8 cellular contexts compared by ENCODE assay signal in the genomic region with DNA sequence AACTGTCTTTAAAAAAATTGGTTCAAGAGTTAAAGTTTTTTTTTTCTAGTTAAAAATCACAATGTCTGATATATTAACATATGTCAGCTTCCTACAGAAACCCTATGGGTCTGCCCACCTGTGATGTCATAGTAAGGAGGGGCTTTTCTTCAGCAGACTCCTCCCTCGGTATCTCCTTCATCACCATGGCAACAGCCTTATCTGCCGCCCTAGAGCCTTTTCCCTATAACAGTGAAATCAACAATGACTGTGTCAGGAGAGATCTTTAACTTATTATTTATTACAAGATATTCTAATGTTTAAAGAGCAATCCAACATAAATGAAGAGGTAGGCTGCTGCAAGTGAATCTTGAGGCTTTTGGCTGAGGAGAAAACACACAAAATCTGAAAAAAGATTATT.
DNase-seq lines count a peak whose midpoint lies in the region; ATAC-seq and TF ChIP-seq lines count a peak whose summit lies in the region.

No MANE protein-coding gene starts in this region.

- no peaks in the 10 kb centered on the region for H3K79me1 ChIP-seq in neuronal stem cell (ENCODE audit: low read depth, low read length)

- no peak overlapping the region for H3K9ac ChIP-seq in neuronal stem cell (ENCODE audit: low read depth, low read length, poor library complexity)

- peak; percentile 44 for DNase-seq in NCI-H2196 (lab: John Stamatoyannopoulos, UW; ENCODE audit: unreplicated experiment)
- no peak for DNase-seq in NCI-H2196 treated with DMSO at 0.1 percent for 48 hours (lab: John Stamatoyannopoulos, UW; ENCODE audit: unreplicated experiment)
- DNase-seq in MV-4-11 (lab: John Stamatoyannopoulos, UW): peak; percentile 69
- peak; percentile 30 for DNase-seq in activated CD8-positive, alpha-beta T cell treated with anti-CD3 and anti-CD28 coated beads, Interleukin-2, amount 10 ng/mL, durations not matched to agents 7 days and 5 days
- DNase-seq in neuronal stem cell (ENCODE audit: low spot score): peak; percentile 54
- DNase-seq in natural killer cell treated with Interleukin-12 subunit alpha and Interleukin-12 subunit beta and Interleukin-15 and Interleukin-18, amount 100 ng/mL, for 72 hours (ENCODE audit: low spot score): no peak
- DNase-seq in T1000 (lab: John Stamatoyannopoulos, UW): no peak

- H3K18ac ChIP-seq in neuronal stem cell (ENCODE audit: low read length): no peak overlapping the region

- no peaks in the 10 kb centered on the region for H3K4me1 ChIP-seq in HEK293 (ENCODE audit: control insufficient read depth, insufficient read depth, low read length)
- H3K4me1 ChIP-seq in neuronal stem cell (ENCODE audit: control insufficient read depth in 2 of 2, insufficient read depth in 1 of 2, low read depth in 1 of 2, low read length in 2 of 2): no peaks in the 10 kb centered on the region

- no peaks in the 10 kb centered on the region for H3K36me3 ChIP-seq in HEK293 (ENCODE audit: control insufficient read depth in 2 of 2, insufficient read depth in 1 of 2, low read length in 2 of 2)
- H3K36me3 ChIP-seq in neuronal stem cell (replicated peaks in 1 of 2; ENCODE audit: control insufficient read depth in 2 of 2, insufficient read depth in 2 of 2, low read length in 2 of 2): no peaks in the 10 kb centered on the region

- no peak overlapping the region for H3K27ac ChIP-seq in HEK293 (ENCODE audit: extremely low read depth, low read depth, low read length)
- no peak overlapping the region for H3K27ac ChIP-seq in neuronal stem cell (replicated peaks; ENCODE audit: low read length)

- no peak overlapping the region for H4K91ac ChIP-seq in neuronal stem cell (ENCODE audit: low read depth, low read length, poor library complexity)

- H4K8ac ChIP-seq in neuronal stem cell (ENCODE audit: low read depth, low read length): no peak overlapping the region

- ATAC-seq in activated CD8-positive, alpha-beta T cell treated with anti-CD3 and anti-CD28 coated beads, Interleukin-2, amount 10 ng/mL, durations not matched to agents 7 days and 5 days: peak; percentile 53
- no peak for ATAC-seq in natural killer cell treated with Interleukin-12 subunit alpha and Interleukin-12 subunit beta and Interleukin-15 and Interleukin-18, amount 100 ng/mL, for 72 hours

- H2BK120ac ChIP-seq in neuronal stem cell (ENCODE audit: low read depth, low read length): no peak overlapping the region

- H3K27me3 ChIP-seq in neuronal stem cell (ENCODE audit: control insufficient read depth in 3 of 3, insufficient read depth in 3 of 3, low read depth in 1 of 3, low read length in 3 of 3): no peaks in the 10 kb centered on the region

- H3K14ac ChIP-seq in neuronal stem cell (ENCODE audit: low read length): no peak overlapping the region

- no peak overlapping the region for H2AK5ac ChIP-seq in neuronal stem cell (ENCODE audit: low read depth, low read length)

- H3K36me3 Mint-ChIP-seq in activated CD8-positive, alpha-beta T cell treated with anti-CD3 and anti-CD28 coated beads, Interleukin-2, amount 10 ng/mL, durations not matched to agents 7 days and 5 days (ENCODE audit: low read depth): no peaks in the 10 kb centered on the region
- H3K36me3 Mint-ChIP-seq in natural killer cell treated with Interleukin-12 subunit alpha and Interleukin-12 subunit beta and Interleukin-15 and Interleukin-18, amount 100 ng/mL, for 72 hours: no peaks in the 10 kb centered on the region

- H3K27me3 Mint-ChIP-seq in activated CD8-positive, alpha-beta T cell treated with anti-CD3 and anti-CD28 coated beads, Interleukin-2, amount 10 ng/mL, durations not matched to agents 7 days and 5 days (ENCODE audit: low read depth): no peaks in the 10 kb centered on the region
- H3K27me3 Mint-ChIP-seq in natural killer cell treated with Interleukin-12 subunit alpha and Interleukin-12 subunit beta and Interleukin-15 and Interleukin-18, amount 100 ng/mL, for 72 hours: peaks cover 0 to 2% of the 10 kb centered on the region in 2 donors

- H3K4me1 Mint-ChIP-seq in activated CD8-positive, alpha-beta T cell treated with anti-CD3 and anti-CD28 coated beads, Interleukin-2, amount 10 ng/mL, durations not matched to agents 7 days and 5 days (ENCODE audit: low read depth): no peaks in the 10 kb centered on the region
- no peaks in the 10 kb centered on the region for H3K4me1 Mint-ChIP-seq in natural killer cell treated with Interleukin-12 subunit alpha and Interleukin-12 subunit beta and Interleukin-15 and Interleukin-18, amount 100 ng/mL, for 72 hours (ENCODE audit: low read depth in 2 of 2)

- no peak overlapping the region for H2BK15ac ChIP-seq in neuronal stem cell (ENCODE audit: low read length)

- no peak overlapping the region for H2BK5ac ChIP-seq in neuronal stem cell (ENCODE audit: low read length)

- H3K4me2 ChIP-seq in neuronal stem cell (ENCODE audit: insufficient read depth, low read length, poor library complexity, severe bottlenecking): no peak overlapping the region

- no peak overlapping the region for H2BK12ac ChIP-seq in neuronal stem cell (ENCODE audit: low read length)

- no peak overlapping the region for H3K4ac ChIP-seq in neuronal stem cell (ENCODE audit: low read length)

- H3K9me3 Mint-ChIP-seq in activated CD8-positive, alpha-beta T cell treated with anti-CD3 and anti-CD28 coated beads, Interleukin-2, amount 10 ng/mL, durations not matched to agents 7 days and 5 days (ENCODE audit: insufficient read depth): no peaks in the 10 kb centered on the region
- no peaks in the 10 kb centered on the region for H3K9me3 Mint-ChIP-seq in natural killer cell treated with Interleukin-12 subunit alpha and Interleukin-12 subunit beta and Interleukin-15 and Interleukin-18, amount 100 ng/mL, for 72 hours

- no peak overlapping the region for H3K23ac ChIP-seq in neuronal stem cell (ENCODE audit: low read depth, low read length, poor library complexity)

- CTCF ChIA-PET in HEK293 (lab: Yijun Ruan, JAX): no interaction called here
- CTCF ChIA-PET in activated CD8-positive, alpha-beta T cell treated with anti-CD3 and anti-CD28 coated beads, Interleukin-2, amount 10 ng/mL, durations not matched to agents 7 days and 5 days (lab: Charles Lee): no interaction called here

- H2AFZ ChIP-seq in neuronal stem cell (ENCODE audit: low read length): no peak overlapping the region

- H3K4me3 ChIP-seq in HEK293 (ENCODE audit: low read depth, low read length) (no peak overlapping the region), neuronal stem cell (ENCODE audit: low read length in 2 of 2) (no peak overlapping the region)

- no CpG with 5 or more reads among the region's 2 CpGs for WGBS in neuronal stem cell (ENCODE audit: extremely low coverage in 2 of 2, insufficient read length in 2 of 2, insufficient replicate concordance in 1 of 2), 2 donors

- no peak overlapping the region for H3K27ac Mint-ChIP-seq in activated CD8-positive, alpha-beta T cell treated with anti-CD3 and anti-CD28 coated beads, Interleukin-2, amount 10 ng/mL, durations not matched to agents 7 days and 5 days
- no peak overlapping the region for H3K27ac Mint-ChIP-seq in natural killer cell treated with Interleukin-12 subunit alpha and Interleukin-12 subunit beta and Interleukin-15 and Interleukin-18, amount 100 ng/mL, for 72 hours

- TF ChIP-seq CTCF in HEK293 (tag by site-specific recombination; IDR thresholded peaks at IDR 0.05): no peak

- POLR2A ChIA-PET in HEK293 (lab: Yijun Ruan, JAX): no interaction called here
- POLR2A ChIA-PET in activated CD8-positive, alpha-beta T cell treated with anti-CD3 and anti-CD28 coated beads, Interleukin-2, amount 10 ng/mL, durations not matched to agents 7 days and 5 days (lab: Charles Lee): no interaction called here

- no peak overlapping the region for H3K4me3 Mint-ChIP-seq in activated CD8-positive, alpha-beta T cell treated with anti-CD3 and anti-CD28 coated beads, Interleukin-2, amount 10 ng/mL, durations not matched to agents 7 days and 5 days
- H3K4me3 Mint-ChIP-seq in natural killer cell treated with Interleukin-12 subunit alpha and Interleukin-12 subunit beta and Interleukin-15 and Interleukin-18, amount 100 ng/mL, for 72 hours: no peak overlapping the region

- H3K9me3 ChIP-seq in HEK293 (ENCODE audit: control insufficient read depth, insufficient read depth, low read depth, low read length) (no peaks in the 10 kb centered on the region), neuronal stem cell (replicated peaks in 1 of 2; ENCODE audit: control insufficient read depth in 2 of 2, insufficient read depth in 1 of 2, low read depth in 1 of 2, low read length in 2 of 2) (no peaks in the 10 kb centered on the region)

TF ChIP-seq in HEK293, 187 proteins besides CTCF, POLR2A, EP300 and RAD21:
- TF ChIP-seq ZNF274 (IDR thresholded peaks at IDR 0.05; ENCODE audit: low read length) (no peak), ZNF274 (tag by site-specific recombination; IDR thresholded peaks at IDR 0.05; ENCODE audit: borderline replicate concordance) (no peak), ATF2 (tag by site-specific recombination; IDR thresholded peaks at IDR 0.05; ENCODE audit: low read depth) (peak; percentile 55; the same call in 1 of the 2 replicates)

Comparison
In these comparisons a context has a peak if more than half of its experiments do, and no peak if none do; other contexts are left out.
1. DNase-seq: peak in NCI-H2196 (single experiment), MV-4-11 (single experiment), activated CD8-positive, alpha-beta T cell treated with anti-CD3 and anti-CD28 coated beads, Interleukin-2, amount 10 ng/mL, durations not matched to agents 7 days and 5 days (single experiment) and neuronal stem cell (single experiment); none in NCI-H2196 treated with DMSO at 0.1 percent for 48 hours (single experiment), natural killer cell treated with Interleukin-12 subunit alpha and Interleukin-12 subunit beta and Interleukin-15 and Interleukin-18, amount 100 ng/mL, for 72 hours (single experiment) and T1000 (single experiment).